In the genomic region with DNA sequence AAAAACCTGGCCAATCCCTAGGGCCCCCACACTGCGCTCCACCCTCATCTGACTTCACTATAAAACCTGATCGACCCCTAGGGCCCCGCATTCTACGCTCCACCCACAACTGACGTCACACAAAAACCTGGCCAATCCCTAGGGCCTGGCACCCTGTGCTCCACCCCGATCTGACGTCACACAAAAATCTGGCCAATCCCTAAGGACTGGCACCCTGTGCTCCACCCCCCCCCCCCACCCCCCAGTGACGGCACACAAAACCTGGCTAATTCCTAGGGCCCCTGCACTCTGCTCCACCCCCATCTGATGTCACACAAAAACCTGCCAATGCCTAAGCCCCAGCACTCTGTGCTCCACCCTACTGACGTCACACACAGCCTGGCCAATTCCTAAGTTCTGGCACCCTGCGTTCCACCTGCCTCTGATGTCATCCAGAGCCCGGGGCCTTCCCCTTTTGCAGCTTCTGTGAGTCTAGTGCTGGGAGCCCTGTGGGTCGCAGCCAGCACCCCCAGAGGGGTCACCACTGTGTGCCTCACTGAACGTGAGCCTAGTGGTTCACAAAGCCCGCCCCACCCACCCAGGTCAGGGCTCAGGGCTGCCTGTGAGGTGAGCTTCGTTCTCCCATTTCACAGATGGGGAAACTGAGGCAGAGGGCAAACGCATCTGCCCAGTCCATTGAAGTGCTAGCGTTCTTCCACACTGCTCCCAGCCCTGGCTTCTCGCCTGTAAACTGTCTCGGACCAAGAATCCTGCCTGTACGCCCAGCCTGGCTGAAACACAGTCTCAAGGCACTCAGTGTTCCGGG, we compare ENCODE assay signal across 13 cellular contexts.
DNase-seq lines count a peak whose midpoint lies in the region; ATAC-seq and TF ChIP-seq lines count a peak whose summit lies in the region.
"Had no signal": no experiment of that assay in that cellular context is flagged by ENCODE, and none has a peak within 500 bp of the region (broad histone marks: within the 10 kb centered on the region; RNA-seq: fewer than 3 reads in every experiment).

No MANE protein-coding gene starts in this region.

- ATAC-seq in GM19455 (IDR thresholded peaks at IDR 0.05; ENCODE audit: unreplicated experiment) (no peak), HG02981 (IDR thresholded peaks at IDR 0.05; ENCODE audit: unreplicated experiment) (no peak)
- ATAC-seq: body of pancreas had no signal

- in situ Hi-C loops in ACHN (cut with HindIII; ENCODE audit: low pct_ligation_motif_present, low pct_unique_long_range_greater_than_20kb, low sequenced_read_pairs), result no loop called here

- TF ChIP-seq CTCF in choroid plexus epithelial cell (conservative IDR thresholded peaks at IDR 0.05; ENCODE audit: low read depth, low read length), result no peak

- H3K4me3 ChIP-seq in choroid plexus epithelial cell (ENCODE audit: low read depth, low read length), result no peak overlapping the region
- H3K4me3 ChIP-seq: body of pancreas, stomach had no signal

- peak; percentile 46 for DNase-seq in ACHN
- peak; percentile 92 for DNase-seq in DMS 273 (lab: John Stamatoyannopoulos, UW; ENCODE audit: unreplicated experiment)
- DNase-seq in NCI-H2196 treated with DMSO at 0.1 percent for 48 hours (lab: John Stamatoyannopoulos, UW; ENCODE audit: unreplicated experiment), result peak; percentile 44
- peak; percentile 15 for DNase-seq in choroid plexus epithelial cell (ENCODE audit: low read depth)
- no peak for DNase-seq in NCI-H510A treated with DMSO at 0.1 percent for 48 hours (lab: John Stamatoyannopoulos, UW)
- DNase-seq in foreskin melanocyte, result no peak
- DNase-seq: activated B cell treated with CpG ODN at 0.5 μM for 24 hours, body of pancreas, GOT3, KG1, stomach had no signal

Comparison
In these comparisons a context has a peak if more than half of its experiments do, and no peak if none do; other contexts are left out.
1. DNase-seq: peak in ACHN (single experiment), DMS 273 (single experiment), NCI-H2196 treated with DMSO at 0.1 percent for 48 hours (single experiment) and choroid plexus epithelial cell (single experiment); none in NCI-H510A treated with DMSO at 0.1 percent for 48 hours (single experiment) and foreskin melanocyte (single experiment).